1 cellular context compared by ENCODE assay signal in genomic region chr11:58577441-58578135, GRCh38.
TF ChIP-seq lines count a peak whose summit lies in the region.

No MANE protein-coding gene starts in this region.

TF ChIP-seq in SK-N-SH, 30 proteins besides CTCF, POLR2A, EP300 and RAD21:
- TF ChIP-seq RFX5 (IDR thresholded peaks at IDR 0.05; ENCODE audit: low read length), result no peak
- 0 out of 2 replicates have a peak, but pooled peaks have one; percentile 10 for TF ChIP-seq TEAD4 (IDR thresholded peaks at IDR 0.05; ENCODE audit: borderline replicate concordance, insufficient read depth)
- peak; percentile 32; the same call in 1 of the 2 replicates for TF ChIP-seq TAF1 (IDR thresholded peaks at IDR 0.05; ENCODE audit: borderline replicate concordance, low read depth, low read length)
- TF ChIP-seq, protein P1, sequence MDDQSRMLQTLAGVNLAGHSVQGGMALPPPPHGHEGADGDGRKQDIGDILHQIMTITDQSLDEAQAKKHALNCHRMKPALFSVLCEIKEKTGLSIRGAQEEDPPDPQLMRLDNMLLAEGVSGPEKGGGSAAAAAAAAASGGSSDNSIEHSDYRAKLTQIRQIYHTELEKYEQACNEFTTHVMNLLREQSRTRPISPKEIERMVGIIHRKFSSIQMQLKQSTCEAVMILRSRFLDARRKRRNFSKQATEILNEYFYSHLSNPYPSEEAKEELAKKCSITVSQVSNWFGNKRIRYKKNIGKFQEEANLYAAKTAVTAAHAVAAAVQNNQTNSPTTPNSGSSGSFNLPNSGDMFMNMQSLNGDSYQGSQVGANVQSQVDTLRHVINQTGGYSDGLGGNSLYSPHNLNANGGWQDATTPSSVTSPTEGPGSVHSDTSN (IDR thresholded peaks at IDR 0.05), result 0 out of 2 replicates have a peak, but pooled peaks have one; percentile 51
- peak; percentile 47; the same call in 1 of the 2 replicates for TF ChIP-seq FOSL2 (IDR thresholded peaks at IDR 0.05; ENCODE audit: borderline replicate concordance, low read depth)
- 0 out of 2 replicates have a peak, but pooled peaks have one; percentile 41 for TF ChIP-seq POLR2AphosphoS5 (IDR thresholded peaks at IDR 0.05; ENCODE audit: low read depth, low read length)
- TF ChIP-seq MAX (IDR thresholded peaks at IDR 0.05; ENCODE audit: low read depth), result no peak
- TF ChIP-seq, protein P2, sequence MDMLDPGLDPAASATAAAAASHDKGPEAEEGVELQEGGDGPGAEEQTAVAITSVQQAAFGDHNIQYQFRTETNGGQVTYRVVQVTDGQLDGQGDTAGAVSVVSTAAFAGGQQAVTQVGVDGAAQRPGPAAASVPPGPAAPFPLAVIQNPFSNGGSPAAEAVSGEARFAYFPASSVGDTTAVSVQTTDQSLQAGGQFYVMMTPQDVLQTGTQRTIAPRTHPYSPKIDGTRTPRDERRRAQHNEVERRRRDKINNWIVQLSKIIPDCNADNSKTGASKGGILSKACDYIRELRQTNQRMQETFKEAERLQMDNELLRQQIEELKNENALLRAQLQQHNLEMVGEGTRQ (IDR thresholded peaks at IDR 0.05; ENCODE audit: borderline replicate concordance, low read depth, low read length), result no peak
- peak; percentile 77 for TF ChIP-seq TCF12 (IDR thresholded peaks at IDR 0.05)
- TF ChIP-seq ELF1 (IDR thresholded peaks at IDR 0.05), result no peak
- peak; percentile 21; the same call in 1 of the 2 replicates for TF ChIP-seq NFIC (IDR thresholded peaks at IDR 0.05; ENCODE audit: borderline replicate concordance)
